Comparison of ENCODE assay signal across 25 cellular contexts in the genomic region with DNA sequence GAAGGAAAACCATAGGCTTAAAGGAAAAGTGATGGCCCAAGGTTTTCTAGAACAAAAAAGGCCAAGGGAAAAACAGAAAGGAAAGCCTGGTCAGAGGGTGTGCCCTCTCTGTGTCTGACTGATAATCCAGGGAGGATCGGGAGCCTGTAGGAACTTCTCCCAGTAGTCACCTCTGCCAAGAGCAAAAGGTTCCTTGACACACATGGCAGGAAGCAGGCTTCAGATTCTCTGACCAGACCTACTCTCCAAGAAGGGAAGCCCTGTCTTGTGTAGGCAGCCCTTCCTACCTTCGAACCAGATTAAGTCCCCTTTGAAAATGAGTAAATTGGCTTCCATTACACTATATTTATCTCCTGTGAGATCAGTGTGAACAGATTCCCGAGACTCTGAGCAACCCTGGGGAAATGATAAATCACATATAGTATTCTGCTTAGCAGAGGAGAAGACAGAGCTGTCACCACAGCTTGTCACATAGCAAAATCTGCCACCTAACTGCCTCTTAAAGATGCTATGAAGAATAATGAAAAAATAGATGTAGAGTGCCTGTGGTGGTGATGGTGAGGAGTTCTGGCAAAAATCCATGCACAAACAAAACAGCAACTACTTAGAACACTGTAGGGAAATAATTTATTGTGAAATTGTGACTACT.
"Had no signal": no experiment of that assay in that cellular context is flagged by ENCODE, and none has a peak within 500 bp of the region (broad histone marks: within the 10 kb centered on the region; RNA-seq: fewer than 3 reads in every experiment).

No MANE protein-coding gene starts in this region.

- H3K27ac Mint-ChIP-seq: activated CD4-positive, alpha-beta memory T cell treated with anti-CD3 and anti-CD28 coated beads, Interleukin-2, amount 10 ng/mL, durations not matched to agents 7 days and 5 days; activated CD4-positive, alpha-beta T cell treated with anti-CD3 and anti-CD28 coated beads, Interleukin-2, amount 10 ng/mL, durations not matched to agents 7 days and 5 days; activated naive CD4-positive, alpha-beta T cell treated with anti-CD3 and anti-CD28 coated beads, Interleukin-2, amount 50 U/mL, for 24 hours; T-helper 1 cell treated with Interleukin-12 subunit alpha and Interleukin-12 subunit beta and Interleukin-4 antibody, amounts not matched to agents 30 μg/mL and 1 μg/mL, for 36 hours; WTC11 had no signal

- ATAC-seq: SK-N-SH treated with all-trans-retinoic acid at 6 μM for 48 hours, WTC11 had no signal

- H3K4me3 Mint-ChIP-seq: activated CD4-positive, alpha-beta memory T cell treated with anti-CD3 and anti-CD28 coated beads, Interleukin-2, amount 10 ng/mL, durations not matched to agents 7 days and 5 days; activated CD4-positive, alpha-beta T cell treated with anti-CD3 and anti-CD28 coated beads, Interleukin-2, amount 10 ng/mL, durations not matched to agents 7 days and 5 days; activated naive CD4-positive, alpha-beta T cell treated with anti-CD3 and anti-CD28 coated beads, Interleukin-2, amount 50 U/mL, for 24 hours; T-helper 1 cell treated with Interleukin-12 subunit alpha and Interleukin-12 subunit beta and Interleukin-4 antibody, amounts not matched to agents 30 μg/mL and 1 μg/mL, for 36 hours; WTC11 had no signal

- H3K4me1 Mint-ChIP-seq: activated CD4-positive, alpha-beta memory T cell treated with anti-CD3 and anti-CD28 coated beads, Interleukin-2, amount 10 ng/mL, durations not matched to agents 7 days and 5 days; activated naive CD4-positive, alpha-beta T cell treated with anti-CD3 and anti-CD28 coated beads, Interleukin-2, amount 50 U/mL, for 24 hours; WTC11 had no signal

- H3K27me3 Mint-ChIP-seq: activated CD4-positive, alpha-beta memory T cell treated with anti-CD3 and anti-CD28 coated beads, Interleukin-2, amount 10 ng/mL, durations not matched to agents 7 days and 5 days; activated CD4-positive, alpha-beta T cell treated with anti-CD3 and anti-CD28 coated beads, Interleukin-2, amount 10 ng/mL, durations not matched to agents 7 days and 5 days; activated naive CD4-positive, alpha-beta T cell treated with anti-CD3 and anti-CD28 coated beads, Interleukin-2, amount 50 U/mL, for 24 hours had no signal

- H3K27ac ChIP-seq: brain microvascular endothelial cell, cardiac muscle cell, Peyer's patch, RWPE1, SJCRH30 had no signal

- DNase-seq: activated CD4-positive, alpha-beta memory T cell treated with anti-CD3 and anti-CD28 coated beads, Interleukin-2, amount 10 ng/mL, durations not matched to agents 7 days and 5 days; activated CD4-positive, alpha-beta T cell treated with anti-CD3 and anti-CD28 coated beads for 1 hour; activated CD4-positive, alpha-beta T cell treated with anti-CD3 and anti-CD28 coated beads, Interleukin-2, amount 10 ng/mL, durations not matched to agents 7 days and 5 days; activated CD8-positive, alpha-beta memory T cell treated with anti-CD3 and anti-CD28 coated beads, Interleukin-2, amount 50 U/mL, for 48 hours; activated T-cell treated with anti-CD3 and anti-CD28 coated beads, Interleukin-2, amount 50 U/mL, for 1 hour; amygdala; brain microvascular endothelial cell; Kasumi-1; NCI-H1105 treated with DMSO at 0.1 percent for 48 hours; NCI-H1436 treated with DMSO at 0.1 percent for 48 hours; NCI-H187; NCI-H2081; NCI-H446; NCI-H524; Peyer's patch; Right ventricle myocardium superior; SJCRH30; SW 1271; T-helper 9 cell had no signal

- H3K27me3 ChIP-seq: brain microvascular endothelial cell, cardiac muscle cell, Peyer's patch, SJCRH30 had no signal

- H3K4me1 ChIP-seq: Peyer's patch, SJCRH30 had no signal

- H3K9me3 Mint-ChIP-seq: activated CD4-positive, alpha-beta memory T cell treated with anti-CD3 and anti-CD28 coated beads, Interleukin-2, amount 10 ng/mL, durations not matched to agents 7 days and 5 days; activated naive CD4-positive, alpha-beta T cell treated with anti-CD3 and anti-CD28 coated beads, Interleukin-2, amount 50 U/mL, for 24 hours; T-helper 1 cell treated with Interleukin-12 subunit alpha and Interleukin-12 subunit beta and Interleukin-4 antibody, amounts not matched to agents 30 μg/mL and 1 μg/mL, for 36 hours had no signal
